ENCODE assay signal across 13 cellular contexts in genomic region chr10:29958440-29958839, GRCh38.
DNase-seq lines count a peak whose midpoint lies in the region; ATAC-seq, FAIRE-seq and TF ChIP-seq lines count a peak whose summit lies in the region.
"Had no signal": no experiment of that assay in that cellular context is flagged by ENCODE, and none has a peak within 500 bp of the region (broad histone marks: within the 10 kb centered on the region; RNA-seq: fewer than 3 reads in every experiment).

No MANE protein-coding gene starts in this region.

- peaks cover 7% of the 10 kb centered on the region for H3F3A ChIP-seq in neural progenitor cell (ENCODE audit: low read depth)

- CTCF ChIA-PET in HepG2 (lab: Yijun Ruan, JAX; ENCODE audit: low intra/inter-chr PET ratio, low total read pairs) = no interaction called here

- peaks cover 10 to 46% (median 32%) of the 10 kb centered on the region in 4 donors for H3K4me1 ChIP-seq in liver (ENCODE audit: control insufficient read depth in 4 of 4, insufficient read depth in 4 of 4, low read length in 3 of 4)
- no peaks in the 10 kb centered on the region for H3K4me1 ChIP-seq in HepG2 (ENCODE audit: insufficient read depth, low read length)
- peaks cover 0 to 21% (median 11%) of the 10 kb centered on the region in 3 donors for H3K4me1 ChIP-seq in gastroesophageal sphincter
- peaks cover 8% of the 10 kb centered on the region for H3K4me1 ChIP-seq in neural progenitor cell

- H3K4me1 Mint-ChIP-seq in neural progenitor cell = peaks cover 53% of the 10 kb centered on the region
- peaks cover 46% of the 10 kb centered on the region for H3K4me1 Mint-ChIP-seq in type B pancreatic cell (ENCODE audit: unreplicated experiment)

- H3K4me3 Mint-ChIP-seq in neural progenitor cell (no peak overlapping the region), type B pancreatic cell (peak overlapping the region; percentile 32)

- no peaks in the 10 kb centered on the region for H3K36me3 ChIP-seq in liver (ENCODE audit: control insufficient read depth in 4 of 4, insufficient read depth in 3 of 4, low read depth in 1 of 4, low read length in 3 of 4)
- H3K36me3 ChIP-seq in HepG2 (replicated peaks in 1 of 2; ENCODE audit: control insufficient read depth in 1 of 2, insufficient read depth in 2 of 2, low read length in 2 of 2) = no peaks in the 10 kb centered on the region
- H3K36me3 ChIP-seq in gastroesophageal sphincter = no peaks in the 10 kb centered on the region
- H3K36me3 ChIP-seq in neural progenitor cell = no peaks in the 10 kb centered on the region

- POLR2A ChIA-PET in HepG2 (lab: Yijun Ruan, JAX) = no interaction called here

- H3K4me2 ChIP-seq in HepG2 (ENCODE audit: low read depth, low read length) (no peak overlapping the region), neural progenitor cell (no peak overlapping the region)

- no peak for FAIRE-seq in HepG2 (lab: Jason Lieb, UNC)
- FAIRE-seq: GM12891 had no signal

- H3K4me3 ChIP-seq in liver (ENCODE audit: low read depth in 1 of 3, low read length in 3 of 3) (no peak overlapping the region), HepG2 (replicated peaks in 1 of 3; ENCODE audit: insufficient read depth in 1 of 3, low read depth in 2 of 3, low read length in 3 of 3) (no peak overlapping the region), gastroesophageal sphincter (no peak overlapping the region), neural progenitor cell (no peak overlapping the region)
- H3K4me3 ChIP-seq: GM23248 had no signal

- no peak overlapping the region for H2AFZ ChIP-seq in HepG2 (ENCODE audit: low read length)
- no peak overlapping the region for H2AFZ ChIP-seq in neural progenitor cell (replicated peaks)
- H2AFZ ChIP-seq: GM23248 had no signal

- intact Hi-C loops in HepG2 (cut with micrococcal nuclease; ENCODE audit: unreplicated experiment) = no loop called here

- H3K9ac ChIP-seq in liver (ENCODE audit: low read depth in 1 of 2, low read length in 2 of 2) (peak overlapping the region in 1 of 2 donors; percentile 63), HepG2 (ENCODE audit: insufficient read depth, low read depth, low read length) (no peak overlapping the region), neural progenitor cell (no peak overlapping the region)
- H3K9ac ChIP-seq: GM23248 had no signal

- no peak for TF ChIP-seq RAD21 in liver (IDR thresholded peaks at IDR 0.05)
- TF ChIP-seq RAD21 in HepG2 (CRISPR knock-in tag; IDR thresholded peaks at IDR 0.05) = no peak

- WGBS in liver = 84% methylated on average over 4 of the region's 4 CpGs
- 80% methylated on average over 4 of the region's 4 CpGs for WGBS in HepG2 (ENCODE audit: low lambda C conversion rate)
- 83 to 91% methylated on average over 4 of the region's 4 CpGs for WGBS in gastroesophageal sphincter (ENCODE audit: low coverage in 1 of 2), 2 donors

- H3K27me3 ChIP-seq in liver (ENCODE audit: control insufficient read depth in 4 of 4, insufficient read depth in 4 of 4, low read length in 3 of 4) (no peaks in the 10 kb centered on the region), HepG2 (ENCODE audit: control insufficient read depth in 1 of 2, insufficient read depth in 2 of 2, low read length in 2 of 2) (0 out of 5 replicates have a peak, but pooled peaks cover 0 to 3% of the 10 kb centered on the region in 2 experiments), gastroesophageal sphincter (no peaks in the 10 kb centered on the region), neural progenitor cell (no peaks in the 10 kb centered on the region)

- H3K79me2 ChIP-seq in HepG2 (ENCODE audit: insufficient read depth, low read length) (no peaks in the 10 kb centered on the region), neural progenitor cell (ENCODE audit: low read depth) (no peaks in the 10 kb centered on the region)

- peaks cover 6% of the 10 kb centered on the region for H3K27me3 Mint-ChIP-seq in neural progenitor cell (ENCODE audit: insufficient read depth, low read depth)
- H3K27me3 Mint-ChIP-seq in type B pancreatic cell = no peaks in the 10 kb centered on the region

- no peak for TF ChIP-seq CTCF in liver (IDR thresholded peaks at IDR 0.05; ENCODE audit: low read depth, low read length, missing input control)
- no peak for TF ChIP-seq CTCF in HepG2 (CRISPR knock-in tag; IDR thresholded peaks at IDR 0.05)
- no peak for TF ChIP-seq CTCF in gastroesophageal sphincter (IDR thresholded peaks at IDR 0.05)
- TF ChIP-seq CTCF in neural progenitor cell (IDR thresholded peaks at IDR 0.05) = no peak
- no peak for TF ChIP-seq CTCF in type B pancreatic cell (conservative IDR thresholded peaks at IDR 0.05)

- no peak for TF ChIP-seq POLR2A in HepG2 (IDR thresholded peaks at IDR 0.05; ENCODE audit: insufficient read depth in 1 of 2, low read depth in 2 of 2, low read length in 2 of 2)
- no peak for TF ChIP-seq POLR2A in gastroesophageal sphincter (IDR thresholded peaks at IDR 0.05)

- BruUV-seq in HepG2 (replicated peaks; lab: Mats Ljungman, UMichigan) = no TSS peak

- TF ChIP-seq EP300 in HepG2 (IDR thresholded peaks at IDR 0.05; ENCODE audit: low read depth in 2 of 2, low read length in 2 of 2) (no peak), HepG2 (CRISPR knock-in tag; IDR thresholded peaks at IDR 0.05; ENCODE audit: borderline replicate concordance) (no peak), gastroesophageal sphincter (IDR thresholded peaks at IDR 0.05) (no peak)

- H3K27ac ChIP-seq in liver (ENCODE audit: low read depth in 1 of 2, low read length in 2 of 2) (peak overlapping the region; percentile 78 to 89), HepG2 (ENCODE audit: extremely low read length, insufficient read depth, low read length) (no peak overlapping the region), gastroesophageal sphincter (peak overlapping the region; percentile 11 to 86 (median 72)), neural progenitor cell (no peak overlapping the region)
- H3K27ac ChIP-seq: GM23248 had no signal

- H3K36me3 Mint-ChIP-seq in neural progenitor cell = no peaks in the 10 kb centered on the region
- peaks cover 5% of the 10 kb centered on the region for H3K36me3 Mint-ChIP-seq in type B pancreatic cell

- no peak for ATAC-seq in HepG2
- ATAC-seq in gastroesophageal sphincter = no peak
- ATAC-seq in HG02870 (IDR thresholded peaks at IDR 0.05; ENCODE audit: unreplicated experiment) = no peak
- no peak for ATAC-seq in GM18511 (IDR thresholded peaks at IDR 0.05; ENCODE audit: unreplicated experiment)
- ATAC-seq: PC-3 had no signal

- H3K9me3 ChIP-seq in liver (ENCODE audit: control insufficient read depth in 4 of 4, low read length in 3 of 4) (no peaks in the 10 kb centered on the region), HepG2 (ENCODE audit: low read length) (no peaks in the 10 kb centered on the region), gastroesophageal sphincter (peaks cover 0 to 5% (median 0%) of the 10 kb centered on the region in 3 donors), neural progenitor cell (ENCODE audit: low read depth) (no peaks in the 10 kb centered on the region)

- DNase-seq in HepG2 (ENCODE audit: low spot score) (no peak), neural progenitor cell (ENCODE audit: low spot score) (no peak), type B pancreatic cell (ENCODE audit: extremely low spot score, unreplicated experiment) (no peak), RKO (ENCODE audit: low spot score) (no peak)
- DNase-seq: 8988T, GM23248, NCI-H2227 treated with DMSO at 0.1 percent for 48 hours, PC-3 had no signal

- H4K20me1 ChIP-seq in HepG2 (ENCODE audit: insufficient read depth, low read length) = no peaks in the 10 kb centered on the region
- no peaks in the 10 kb centered on the region for H4K20me1 ChIP-seq in neural progenitor cell (ENCODE audit: low read depth)

- in situ Hi-C loops in HepG2 (cut with HindIII; ENCODE audit: extremely low pct_ligation_motif_present, low pct_unique_long_range_greater_than_20kb) = no loop called here

- H3K27ac Mint-ChIP-seq in neural progenitor cell (peak overlapping the region; percentile 57), type B pancreatic cell (peak overlapping the region; percentile 77)

- peaks cover 7% of the 10 kb centered on the region for H3K9me3 Mint-ChIP-seq in neural progenitor cell
- H3K9me3 Mint-ChIP-seq in type B pancreatic cell = peaks cover 4% of the 10 kb centered on the region

TF ChIP-seq in liver, 16 proteins besides CTCF, POLR2A, EP300 and RAD21 (continues in another document):
- no peak for TF ChIP-seq HNF4G (IDR thresholded peaks at IDR 0.05)
- no peak for TF ChIP-seq TAF1 (conservative IDR thresholded peaks at IDR 0.05)
- no peak for TF ChIP-seq ZBTB33 (IDR thresholded peaks at IDR 0.05)

TF ChIP-seq in HepG2, 621 proteins besides CTCF, POLR2A, EP300 and RAD21:
- no peak for TF ChIP-seq ZNF7 (CRISPR knock-in tag; IDR thresholded peaks at IDR 0.05)
- no peak for TF ChIP-seq FOXO1 (CRISPR knock-in tag; IDR thresholded peaks at IDR 0.05)
- TF ChIP-seq ELF4 (CRISPR knock-in tag; IDR thresholded peaks at IDR 0.05; ENCODE audit: borderline replicate concordance) = no peak
- TF ChIP-seq ZSCAN31 (CRISPR knock-in tag; IDR thresholded peaks at IDR 0.05; ENCODE audit: low read depth) = no peak
- TF ChIP-seq ZNF335 (CRISPR knock-in tag; IDR thresholded peaks at IDR 0.05) = no peak
- no peak for TF ChIP-seq RORA (CRISPR knock-in tag; IDR thresholded peaks at IDR 0.05)
- TF ChIP-seq CSRNP2 (CRISPR knock-in tag; conservative IDR thresholded peaks at IDR 0.05; ENCODE audit: low read depth) = no peak
- TF ChIP-seq HHEX (CRISPR knock-in tag; IDR thresholded peaks at IDR 0.05) = no peak

Comparison
In these comparisons a context has a peak if more than half of its experiments do, and no peak if none do; other contexts are left out.
1. H3K27ac ChIP-seq: peak in liver (2 of 2) and gastroesophageal sphincter (4 of 4); none in HepG2 (single experiment) and neural progenitor cell (single experiment).